Comparison of ENCODE assay signal across 9 cellular contexts in the genomic region with DNA sequence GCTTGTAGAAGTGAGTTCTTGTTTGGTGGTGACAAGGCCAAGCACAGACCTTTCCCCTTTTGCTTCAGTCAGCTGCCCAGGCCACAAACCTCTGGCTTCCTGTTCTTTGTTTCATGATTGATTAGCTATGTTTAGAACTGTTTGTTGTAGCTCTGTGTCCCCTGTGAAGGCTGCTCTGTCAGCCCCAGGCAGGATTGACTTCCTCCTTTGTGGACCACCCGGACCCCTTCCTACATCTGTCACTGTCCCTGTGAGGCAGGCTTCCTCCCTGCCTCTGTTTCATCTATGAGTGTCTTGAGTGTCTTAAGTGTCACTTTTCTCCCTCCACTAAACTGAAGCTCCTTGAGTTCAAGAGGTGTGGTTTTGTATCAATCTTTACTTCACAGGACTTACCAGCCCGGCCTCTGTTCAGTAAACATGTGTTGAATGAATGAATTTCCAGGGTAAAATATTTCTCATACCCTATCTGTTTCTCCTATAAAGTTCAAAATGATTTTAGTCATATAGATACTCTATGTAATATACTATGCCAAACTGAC.
DNase-seq lines count a peak whose midpoint lies in the region; ATAC-seq and TF ChIP-seq lines count a peak whose summit lies in the region.
"Had no signal": no experiment of that assay in that cellular context is flagged by ENCODE, and none has a peak within 500 bp of the region (broad histone marks: within the 10 kb centered on the region; RNA-seq: fewer than 3 reads in every experiment).

No MANE protein-coding gene starts in this region.

- H3K18ac ChIP-seq in neuronal stem cell (ENCODE audit: low read length), result no peak overlapping the region

- TF ChIP-seq CTCF in sigmoid colon (IDR thresholded peaks at IDR 0.05), result no peak

- H3K4me1 ChIP-seq in sigmoid colon, result no peaks in the 10 kb centered on the region
- H3K4me1 ChIP-seq in neuronal stem cell (ENCODE audit: control insufficient read depth in 2 of 2, insufficient read depth in 1 of 2, low read depth in 1 of 2, low read length in 2 of 2), result peaks cover 0 to 3% of the 10 kb centered on the region in 2 donors

- H3K36me3 Mint-ChIP-seq in immature natural killer cell, result peaks cover 12 to 23% (median 23%) of the 10 kb centered on the region in 3 donors

- H4K8ac ChIP-seq in neuronal stem cell (ENCODE audit: low read depth, low read length), result no peak overlapping the region

- DNase-seq in immature natural killer cell (peak; percentile 7 to 14 (median 11)), sigmoid colon (no peak), NCI-H82 treated with DMSO at 0.1 percent for 48 hours (lab: John Stamatoyannopoulos, UW; ENCODE audit: unreplicated experiment) (no peak), neuronal stem cell (ENCODE audit: low spot score) (no peak)
- DNase-seq in activated CD4-positive, alpha-beta T cell treated with anti-CD3 and anti-CD28 coated beads, Interleukin-2, amount 50 U/mL, for 48 hours, result no peak
- DNase-seq: NCI-H226 had no signal

- no peak for TF ChIP-seq POLR2A in sigmoid colon (IDR thresholded peaks at IDR 0.05)

- no peak for TF ChIP-seq EP300 in sigmoid colon (IDR thresholded peaks at IDR 0.05)

- H3K27me3 ChIP-seq in sigmoid colon, result no peaks in the 10 kb centered on the region
- no peaks in the 10 kb centered on the region for H3K27me3 ChIP-seq in neuronal stem cell (ENCODE audit: control insufficient read depth in 3 of 3, insufficient read depth in 3 of 3, low read depth in 1 of 3, low read length in 3 of 3)

- no peak overlapping the region for H3K4me2 ChIP-seq in neuronal stem cell (ENCODE audit: insufficient read depth, low read length, poor library complexity, severe bottlenecking)

- ATAC-seq in GM18511 (IDR thresholded peaks at IDR 0.05; ENCODE audit: unreplicated experiment), result peak; percentile 97
- peak; percentile 89 for ATAC-seq in GM21515 (IDR thresholded peaks at IDR 0.05; ENCODE audit: unreplicated experiment)
- ATAC-seq in HG03442 (IDR thresholded peaks at IDR 0.05; ENCODE audit: unreplicated experiment), result peak; percentile 97

- no peak overlapping the region for H2BK12ac ChIP-seq in neuronal stem cell (ENCODE audit: low read length)

- H3K9me3 ChIP-seq in sigmoid colon, result no peaks in the 10 kb centered on the region
- H3K9me3 ChIP-seq in neuronal stem cell (replicated peaks in 1 of 2; ENCODE audit: control insufficient read depth in 2 of 2, insufficient read depth in 1 of 2, low read depth in 1 of 2, low read length in 2 of 2), result no peaks in the 10 kb centered on the region

- H3K4ac ChIP-seq in neuronal stem cell (ENCODE audit: low read length), result no peak overlapping the region

- H3K79me1 ChIP-seq in neuronal stem cell (ENCODE audit: low read depth, low read length), result no peaks in the 10 kb centered on the region

- no peak overlapping the region for H3K9ac ChIP-seq in neuronal stem cell (ENCODE audit: low read depth, low read length, poor library complexity)

- H3K14ac ChIP-seq in neuronal stem cell (ENCODE audit: low read length), result no peak overlapping the region

- H2BK120ac ChIP-seq in neuronal stem cell (ENCODE audit: low read depth, low read length), result no peak overlapping the region

- H4K91ac ChIP-seq in neuronal stem cell (ENCODE audit: low read depth, low read length, poor library complexity), result no peak overlapping the region

- H3K27me3 Mint-ChIP-seq in immature natural killer cell (ENCODE audit: low read depth in 3 of 3), result peaks cover 2 to 4% (median 3%) of the 10 kb centered on the region in 3 donors

- no peak overlapping the region for H3K23ac ChIP-seq in neuronal stem cell (ENCODE audit: low read depth, low read length, poor library complexity)

- intact Hi-C loops in sigmoid colon (cut with DNase I), result no loop called here

- peaks cover 0 to 30% (median 0%) of the 10 kb centered on the region in 4 donors for H3K36me3 ChIP-seq in sigmoid colon
- peaks cover 0 to 37% of the 10 kb centered on the region in 2 donors for H3K36me3 ChIP-seq in neuronal stem cell (replicated peaks in 1 of 2; ENCODE audit: control insufficient read depth in 2 of 2, insufficient read depth in 2 of 2, low read length in 2 of 2)

- no peak overlapping the region for H2AK5ac ChIP-seq in neuronal stem cell (ENCODE audit: low read depth, low read length)

- peak overlapping the region in 4 of 5 donors; percentile 1 to 75 (median 6) for H3K4me3 Mint-ChIP-seq in immature natural killer cell

- H3K4me3 ChIP-seq in sigmoid colon, result no peak overlapping the region
- no peak overlapping the region for H3K4me3 ChIP-seq in neuronal stem cell (ENCODE audit: low read length in 2 of 2)

- no peak overlapping the region for H2AFZ ChIP-seq in neuronal stem cell (ENCODE audit: low read length)

- H3K9me3 Mint-ChIP-seq in immature natural killer cell, result no peaks in the 10 kb centered on the region

- H2BK5ac ChIP-seq in neuronal stem cell (ENCODE audit: low read length), result no peak overlapping the region

- no peak overlapping the region for H2BK15ac ChIP-seq in neuronal stem cell (ENCODE audit: low read length)

- peaks cover 25 to 26% of the 10 kb centered on the region in 2 donors for H3K4me1 Mint-ChIP-seq in immature natural killer cell

- H3K27ac ChIP-seq in sigmoid colon (no peak overlapping the region), neuronal stem cell (replicated peaks; ENCODE audit: low read length) (no peak overlapping the region)

- 43 to 78% methylated on average over 2 of the region's 2 CpGs for WGBS in sigmoid colon, 2 donors
- no CpG with 5 or more reads among the region's 2 CpGs for WGBS in neuronal stem cell (ENCODE audit: extremely low coverage in 2 of 2, insufficient read length in 2 of 2, insufficient replicate concordance in 1 of 2), 2 donors

- peak overlapping the region; percentile 75 to 93 (median 84) for H3K27ac Mint-ChIP-seq in immature natural killer cell

Comparison
In these comparisons a context has a peak if more than half of its experiments do, and no peak if none do; other contexts are left out.
1. DNase-seq: peak in immature natural killer cell (3 of 3); none in sigmoid colon (single experiment), NCI-H82 treated with DMSO at 0.1 percent for 48 hours (single experiment), neuronal stem cell (single experiment) and activated CD4-positive, alpha-beta T cell treated with anti-CD3 and anti-CD28 coated beads, Interleukin-2, amount 50 U/mL, for 48 hours (0 of 2).
2. Peak in every context shown above with its lines, with median percentiles within 50 percentile points of each other: ATAC-seq.